17 cellular contexts compared by ENCODE assay signal in the genomic region with DNA sequence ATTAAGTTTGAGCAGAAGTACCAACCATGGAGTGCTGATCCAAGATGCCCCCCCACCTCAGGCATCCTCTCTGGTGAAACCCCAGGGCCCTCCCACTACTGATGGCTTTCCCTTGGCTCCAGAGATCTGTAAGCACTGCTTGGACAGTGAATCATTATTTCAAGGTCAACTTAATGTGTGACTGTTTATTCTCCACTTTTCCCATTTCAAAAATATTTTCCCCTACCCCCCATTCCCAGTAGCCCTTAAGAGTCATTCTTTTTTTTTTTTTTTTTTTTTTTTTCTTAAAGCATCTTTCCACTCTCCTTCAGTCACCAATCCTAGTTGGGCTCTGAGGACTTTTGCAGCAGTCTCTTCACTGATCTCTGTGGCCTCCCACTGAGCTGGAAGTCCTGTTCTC.
DNase-seq lines count a peak whose midpoint lies in the region; ATAC-seq and TF ChIP-seq lines count a peak whose summit lies in the region.
"Had no signal": no experiment of that assay in that cellular context is flagged by ENCODE, and none has a peak within 500 bp of the region (broad histone marks: within the 10 kb centered on the region; RNA-seq: fewer than 3 reads in every experiment).

No MANE protein-coding gene starts in this region.

- no peak overlapping the region for H3K27ac Mint-ChIP-seq in type B pancreatic cell
- H3K27ac Mint-ChIP-seq: WTC11 had no signal

- H4K91ac ChIP-seq in mesenchymal stem cell (ENCODE audit: low read length): no peak overlapping the region

- no peak overlapping the region for H2BK120ac ChIP-seq in mesenchymal stem cell (ENCODE audit: low read depth, low read length)

- H3K36me3 Mint-ChIP-seq in type B pancreatic cell: peaks cover 33% of the 10 kb centered on the region

- no peak overlapping the region for H3K23ac ChIP-seq in mesenchymal stem cell (ENCODE audit: low read length in 2 of 2)

- H3K27me3 ChIP-seq in mesenchymal stem cell (ENCODE audit: control insufficient read depth in 1 of 2, insufficient read depth in 1 of 2, low read length in 2 of 2): no peaks in the 10 kb centered on the region
- H3K27me3 ChIP-seq: upper lobe of right lung had no signal

- DNase-seq in AG09309 (ENCODE audit: low read depth) (peak; percentile 61), HK-2 (ENCODE audit: unreplicated experiment) (peak; percentile 29), cardiac fibroblast (ENCODE audit: low read depth in 2 of 2) (peak; percentile 35 to 64), mesenchymal stem cell (peak; percentile 81), type B pancreatic cell (ENCODE audit: extremely low spot score, unreplicated experiment) (no peak)
- DNase-seq: activated T-cell treated with anti-CD3 and anti-CD28 coated beads for 4 hours; aorta; effector CD8-positive, alpha-beta T cell; H9; NCI-H2171; upper lobe of right lung had no signal

- no peak overlapping the region for H2BK15ac ChIP-seq in mesenchymal stem cell (ENCODE audit: low read depth, poor library complexity, severe bottlenecking)

- H2BK12ac ChIP-seq in mesenchymal stem cell (ENCODE audit: low read length in 2 of 2): no peak overlapping the region

- no peak overlapping the region for H2AFZ ChIP-seq in mesenchymal stem cell (ENCODE audit: low read depth, low read length)

- no peak overlapping the region for H3K27ac ChIP-seq in mesenchymal stem cell (ENCODE audit: low read length, poor library complexity, severe bottlenecking)
- H3K27ac ChIP-seq: C4-2B, SK-N-MC, upper lobe of right lung had no signal

- H3K27me3 Mint-ChIP-seq in type B pancreatic cell: no peaks in the 10 kb centered on the region

- H2BK5ac ChIP-seq in mesenchymal stem cell (ENCODE audit: low read depth, low read length, poor library complexity, severe bottlenecking): no peak overlapping the region

- H3K14ac ChIP-seq in mesenchymal stem cell (ENCODE audit: low read length in 2 of 2): no peak overlapping the region

- H3K4me2 ChIP-seq in mesenchymal stem cell (ENCODE audit: low read length, poor library complexity, severe bottlenecking): no peak overlapping the region

- H3K36me3 ChIP-seq in mesenchymal stem cell (ENCODE audit: control insufficient read depth in 1 of 2, insufficient read depth in 2 of 2, low read depth in 1 of 2, low read length in 2 of 2): peaks cover 38 to 62% of the 10 kb centered on the region in 2 experiments

- H3K9me3 ChIP-seq in mesenchymal stem cell (ENCODE audit: control insufficient read depth, low read length): no peaks in the 10 kb centered on the region
- H3K9me3 ChIP-seq: upper lobe of right lung had no signal

- H3K9ac ChIP-seq in mesenchymal stem cell (ENCODE audit: low read length): no peak overlapping the region

- H3K18ac ChIP-seq in mesenchymal stem cell (ENCODE audit: low read depth in 1 of 2, low read length in 2 of 2): no peak overlapping the region

- peaks cover 4% of the 10 kb centered on the region for H3K4me1 ChIP-seq in mesenchymal stem cell (ENCODE audit: control insufficient read depth, insufficient read depth, low read depth, low read length)
- H3K4me1 ChIP-seq: upper lobe of right lung had no signal

- no peak overlapping the region for H3K4me3 Mint-ChIP-seq in type B pancreatic cell
- H3K4me3 Mint-ChIP-seq: H9, WTC11 had no signal

- H3K79me1 ChIP-seq in mesenchymal stem cell (replicated peaks; ENCODE audit: low read length, poor library complexity, severe bottlenecking): peaks cover 6% of the 10 kb centered on the region

- H2AK5ac ChIP-seq in mesenchymal stem cell (ENCODE audit: low read length, severe bottlenecking): no peak overlapping the region

- no peaks in the 10 kb centered on the region for H3K9me3 Mint-ChIP-seq in type B pancreatic cell
- H3K9me3 Mint-ChIP-seq: H9, WTC11 had no signal

- H3K4ac ChIP-seq in mesenchymal stem cell (ENCODE audit: low read depth in 1 of 2, low read length in 2 of 2): no peak overlapping the region

- H3K4me3 ChIP-seq in AG09309 (ENCODE audit: control insufficient read depth, low read depth, low read length) (no peak overlapping the region), cardiac fibroblast (replicated peaks in 1 of 2; ENCODE audit: low read depth in 2 of 2, low read length in 2 of 2) (no peak overlapping the region), mesenchymal stem cell (ENCODE audit: insufficient read depth in 1 of 2, low read depth in 1 of 2, low read length in 2 of 2) (no peak overlapping the region)
- H3K4me3 ChIP-seq: SK-N-MC, upper lobe of right lung had no signal

- no peaks in the 10 kb centered on the region for H3K4me1 Mint-ChIP-seq in type B pancreatic cell (ENCODE audit: unreplicated experiment)
- H3K4me1 Mint-ChIP-seq: H9, WTC11 had no signal

- ATAC-seq in HG02678 (IDR thresholded peaks at IDR 0.05; ENCODE audit: unreplicated experiment): no peak
- ATAC-seq in GM18873 (IDR thresholded peaks at IDR 0.05; ENCODE audit: low FRiP score, unreplicated experiment): no peak
- no peak for ATAC-seq in activated CD4-positive, CD25-positive, alpha-beta regulatory T cell treated with anti-CD3 and anti-CD28 coated beads, Interleukin-2, amount 50 U/mL, for 24 hours
- ATAC-seq: upper lobe of right lung, WTC11 had no signal

- TF ChIP-seq CTCF in AG09309 (IDR thresholded peaks at IDR 0.05; ENCODE audit: control insufficient read depth, insufficient read depth, low read depth, low read length, missing control alignments) (no peak), cardiac fibroblast (IDR thresholded peaks at IDR 0.05; ENCODE audit: low read depth, low read length) (no peak), type B pancreatic cell (conservative IDR thresholded peaks at IDR 0.05) (no peak)

- no peak overlapping the region for H4K8ac ChIP-seq in mesenchymal stem cell (ENCODE audit: low read length)
